In the genomic region with DNA sequence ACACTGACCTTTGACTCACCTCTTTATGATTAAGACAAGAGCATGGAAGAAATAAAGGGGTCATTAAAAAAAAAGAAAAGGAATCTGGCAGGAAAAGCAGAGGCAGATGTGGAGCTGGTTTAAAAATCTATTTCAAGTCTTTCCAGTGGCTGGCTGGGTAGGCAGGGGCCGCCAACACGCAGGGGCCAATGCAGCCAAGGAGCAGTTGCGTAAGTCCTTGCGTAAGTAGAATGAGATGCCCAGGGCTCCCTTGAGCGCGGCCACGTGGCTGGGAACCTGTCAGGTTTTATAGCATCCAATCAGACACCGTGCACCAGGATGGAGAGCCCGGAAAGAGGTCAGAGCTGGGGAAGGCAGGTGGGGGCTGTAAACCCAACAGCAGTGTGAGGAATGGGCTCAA, we compare ENCODE assay signal across 18 cellular contexts.
DNase-seq lines count a peak whose midpoint lies in the region; ATAC-seq, FAIRE-seq and TF ChIP-seq lines count a peak whose summit lies in the region.
"Had no signal": no experiment of that assay in that cellular context is flagged by ENCODE, and none has a peak within 500 bp of the region (broad histone marks: within the 10 kb centered on the region; RNA-seq: fewer than 3 reads in every experiment).

No MANE protein-coding gene starts in this region.

- no peaks in the 10 kb centered on the region for H3K79me2 ChIP-seq in HepG2 (ENCODE audit: insufficient read depth, low read length)

- TF ChIP-seq POLR2A in HepG2 (IDR thresholded peaks at IDR 0.05; ENCODE audit: insufficient read depth in 1 of 2, low read depth in 2 of 2, low read length in 2 of 2): no peak
- no peak for TF ChIP-seq POLR2A in right lobe of liver (IDR thresholded peaks at IDR 0.05)
- TF ChIP-seq POLR2A in NB4 (IDR thresholded peaks at IDR 0.05; ENCODE audit: extremely low read depth, insufficient read length): no peak

- no peak overlapping the region for H3K4me2 ChIP-seq in HepG2 (ENCODE audit: low read depth, low read length)
- H3K4me2 ChIP-seq: BLaER1 had no signal

- no peak overlapping the region for H3K9ac ChIP-seq in HepG2 (ENCODE audit: insufficient read depth, low read depth, low read length)
- H3K9ac ChIP-seq: BLaER1 had no signal

- TF ChIP-seq EP300 in HepG2 (IDR thresholded peaks at IDR 0.05; ENCODE audit: low read depth in 2 of 2, low read length in 2 of 2) (no peak), HepG2 (CRISPR knock-in tag; IDR thresholded peaks at IDR 0.05; ENCODE audit: borderline replicate concordance) (no peak)

- in situ Hi-C loops in HepG2 (cut with HindIII; ENCODE audit: extremely low pct_ligation_motif_present, low pct_unique_long_range_greater_than_20kb): no loop called here

- H3K4me1 ChIP-seq in HepG2 (ENCODE audit: insufficient read depth, low read length) (no peaks in the 10 kb centered on the region), right lobe of liver (no peaks in the 10 kb centered on the region)
- H3K4me1 ChIP-seq: BLaER1 had no signal

- TF ChIP-seq CTCF in HepG2 (CRISPR knock-in tag; IDR thresholded peaks at IDR 0.05): no peak
- TF ChIP-seq CTCF in right lobe of liver (IDR thresholded peaks at IDR 0.05): no peak
- TF ChIP-seq CTCF in NB4 (IDR thresholded peaks at IDR 0.05; ENCODE audit: low read depth, low read length): no peak

- H3K4me3 ChIP-seq in HepG2 (replicated peaks in 1 of 3; ENCODE audit: insufficient read depth in 1 of 3, low read depth in 2 of 3, low read length in 3 of 3) (no peak overlapping the region), right lobe of liver (no peak overlapping the region), NB4 (ENCODE audit: low read depth, low read length) (no peak overlapping the region)
- H3K4me3 ChIP-seq: BLaER1, GM12878 had no signal

- CTCF ChIA-PET in HepG2 (lab: Yijun Ruan, JAX; ENCODE audit: low intra/inter-chr PET ratio, low total read pairs): no interaction called here

- FAIRE-seq in HepG2 (lab: Jason Lieb, UNC) (no peak), HTR-8/SVneo (lab: Jason Lieb, UNC) (no peak)
- FAIRE-seq: A204.1, GM12878, GM18507 had no signal

- TF ChIP-seq RAD21 in HepG2 (CRISPR knock-in tag; IDR thresholded peaks at IDR 0.05): no peak

- no peak overlapping the region for H3K27ac ChIP-seq in HepG2 (ENCODE audit: extremely low read length, insufficient read depth, low read length)
- no peak overlapping the region for H3K27ac ChIP-seq in right lobe of liver
- H3K27ac ChIP-seq: BLaER1, HL-60 had no signal

- H2AFZ ChIP-seq in HepG2 (ENCODE audit: low read length): no peak overlapping the region

- BruUV-seq in HepG2 (replicated peaks; lab: Mats Ljungman, UMichigan): no TSS peak

- WGBS in HepG2 (ENCODE audit: low lambda C conversion rate): 92% methylated on average over 9 of the region's 9 CpGs
- 76% methylated on average over 7 of the region's 9 CpGs for WGBS in right lobe of liver (ENCODE audit: insufficient coverage, low coverage, low lambda C conversion rate, missing lambda C conversion rate)

- POLR2A ChIA-PET in HepG2 (lab: Yijun Ruan, JAX): no interaction called here

- H3K9me3 ChIP-seq in HepG2 (ENCODE audit: low read length) (no peaks in the 10 kb centered on the region), right lobe of liver (no peaks in the 10 kb centered on the region)
- H3K9me3 ChIP-seq: BLaER1 had no signal

- H4K20me1 ChIP-seq in HepG2 (ENCODE audit: insufficient read depth, low read length): no peaks in the 10 kb centered on the region
- H4K20me1 ChIP-seq: BLaER1 had no signal

- DNase-seq in HepG2 (ENCODE audit: low spot score) (no peak), right lobe of liver (no peak), NB4 (ENCODE audit: low read depth) (peak; percentile 43), midbrain (lab: John Stamatoyannopoulos, UW) (peak; percentile 10), HTR-8/SVneo (ENCODE audit: insufficient read length, low spot score) (no peak)
- DNase-seq in effector CD8-positive, alpha-beta T cell (lab: John Stamatoyannopoulos, UW): no peak
- DNase-seq: AML-193, DMS53, GOT3, HCEC 1CT, HFFc6, KG1 had no signal

- H3K36me3 ChIP-seq in HepG2 (replicated peaks in 1 of 2; ENCODE audit: control insufficient read depth in 1 of 2, insufficient read depth in 2 of 2, low read length in 2 of 2) (no peaks in the 10 kb centered on the region; a peak in 1 of 5 replicates), right lobe of liver (no peaks in the 10 kb centered on the region)
- H3K36me3 ChIP-seq: BLaER1 had no signal

- intact Hi-C loops in HepG2 (cut with micrococcal nuclease; ENCODE audit: unreplicated experiment) (no loop called here), right lobe of liver (cut with DNase I) (no loop called here)

- H3K27me3 ChIP-seq in HepG2 (ENCODE audit: control insufficient read depth in 1 of 2, insufficient read depth in 2 of 2, low read length in 2 of 2): no peaks in the 10 kb centered on the region
- H3K27me3 ChIP-seq in right lobe of liver: no peaks in the 10 kb centered on the region
- H3K27me3 ChIP-seq: BLaER1 had no signal

- ATAC-seq in HepG2 (no peak), right lobe of liver (no peak), GM19455 (IDR thresholded peaks at IDR 0.05; ENCODE audit: unreplicated experiment) (no peak)
- ATAC-seq: GM12878 had no signal

TF ChIP-seq in HepG2, 621 proteins besides CTCF, POLR2A, EP300 and RAD21:
- TF ChIP-seq, protein P1, sequence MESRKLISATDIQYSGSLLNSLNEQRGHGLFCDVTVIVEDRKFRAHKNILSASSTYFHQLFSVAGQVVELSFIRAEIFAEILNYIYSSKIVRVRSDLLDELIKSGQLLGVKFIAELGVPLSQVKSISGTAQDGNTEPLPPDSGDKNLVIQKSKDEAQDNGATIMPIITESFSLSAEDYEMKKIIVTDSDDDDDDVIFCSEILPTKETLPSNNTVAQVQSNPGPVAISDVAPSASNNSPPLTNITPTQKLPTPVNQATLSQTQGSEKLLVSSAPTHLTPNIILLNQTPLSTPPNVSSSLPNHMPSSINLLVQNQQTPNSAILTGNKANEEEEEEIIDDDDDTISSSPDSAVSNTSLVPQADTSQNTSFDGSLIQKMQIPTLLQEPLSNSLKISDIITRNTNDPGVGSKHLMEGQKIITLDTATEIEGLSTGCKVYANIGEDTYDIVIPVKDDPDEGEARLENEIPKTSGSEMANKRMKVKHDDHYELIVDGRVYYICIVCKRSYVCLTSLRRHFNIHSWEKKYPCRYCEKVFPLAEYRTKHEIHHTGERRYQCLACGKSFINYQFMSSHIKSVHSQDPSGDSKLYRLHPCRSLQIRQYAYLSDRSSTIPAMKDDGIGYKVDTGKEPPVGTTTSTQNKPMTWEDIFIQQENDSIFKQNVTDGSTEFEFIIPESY (CRISPR knock-in tag; IDR thresholded peaks at IDR 0.05): peak; percentile 41; the same call in 1 of the 2 replicates
- peak; percentile 50; the same call in 1 of the 2 replicates for TF ChIP-seq CEBPB (IDR thresholded peaks at IDR 0.05; ENCODE audit: borderline replicate concordance, low read depth, low read length)
- no peak for TF ChIP-seq DNMT1 (CRISPR knock-in tag; IDR thresholded peaks at IDR 0.05)
- TF ChIP-seq ELF3 (CRISPR knock-in tag; IDR thresholded peaks at IDR 0.05): no peak
TF ChIP-seq in HepG2: peak in this region for 2.

Comparison
In these comparisons a context has a peak if more than half of its experiments do, and no peak if none do; other contexts are left out.
1. DNase-seq: peak in NB4 (single experiment) and midbrain (single experiment); none in HepG2 (single experiment), right lobe of liver (0 of 3), HTR-8/SVneo (single experiment) and effector CD8-positive, alpha-beta T cell (single experiment).